ENCODE assay signal across 15 cellular contexts in genomic region chr5:177338251-177339106, GRCh38.
"Had no signal": no experiment of that assay in that cellular context is flagged by ENCODE, and none has a peak within 500 bp of the region (broad histone marks: within the 10 kb centered on the region; RNA-seq: fewer than 3 reads in every experiment).

No MANE protein-coding gene starts in this region.

- H3K4me1 ChIP-seq: sigmoid colon had no signal

- ATAC-seq: naive thymus-derived CD8-positive, alpha-beta T cell had no signal

- H3K27ac Mint-ChIP-seq: activated naive CD8-positive, alpha-beta T cell had no signal

- H3K9me3 ChIP-seq: esophagus squamous epithelium, mucosa of descending colon, sigmoid colon had no signal

- H3K27me3 ChIP-seq: brain microvascular endothelial cell, dorsolateral prefrontal cortex, esophagus squamous epithelium, sigmoid colon had no signal

- H3K4me3 ChIP-seq: dorsolateral prefrontal cortex, esophagus squamous epithelium, mucosa of descending colon, sigmoid colon had no signal

- DNase-seq: activated effector memory CD4-positive, alpha-beta T cell treated with Interleukin-2 at 50 U/mL for 16 hours; brain microvascular endothelial cell; esophagus squamous epithelium; foreskin fibroblast; glutamatergic neuron; left colon; naive thymus-derived CD8-positive, alpha-beta T cell; sigmoid colon; stimulated activated CD4-positive, alpha-beta T cell treated with anti-CD3 and anti-CD28 coated beads, Interleukin-12 subunit alpha, Interleukin-12 subunit beta, amount 100 ng/mL, for 4 hours; stimulated activated naive CD4-positive, alpha-beta T cell treated with Interleukin-2 at 50 U/mL for 16 hours; T-helper 9 cell; trophoblast cell had no signal

- H3K4me3 Mint-ChIP-seq: activated naive CD8-positive, alpha-beta T cell had no signal

- H3K27ac ChIP-seq: brain microvascular endothelial cell, dorsolateral prefrontal cortex, sigmoid colon had no signal

- H3K27me3 Mint-ChIP-seq: activated naive CD8-positive, alpha-beta T cell; naive thymus-derived CD8-positive, alpha-beta T cell had no signal
